ENCODE assay signal across 8 cellular contexts in genomic region chr6:90369024-90369519, GRCh38.
DNase-seq lines count a peak whose midpoint lies in the region; ATAC-seq and TF ChIP-seq lines count a peak whose summit lies in the region.

No MANE protein-coding gene starts in this region.

- H3K27ac ChIP-seq in muscle layer of colon (ENCODE audit: low read depth, low read length), result peak overlapping the region; percentile 35

- DNase-seq in DMS79 (lab: John Stamatoyannopoulos, UW) (peak; percentile 36), SIG-M5 (lab: John Stamatoyannopoulos, UW) (peak; percentile 25), epithelial cell of esophagus (ENCODE audit: low read depth) (peak; percentile 100), NCI-H2227 (lab: John Stamatoyannopoulos, UW; ENCODE audit: unreplicated experiment) (no peak), NCI-H82 (lab: John Stamatoyannopoulos, UW) (no peak)

- H3K36me3 ChIP-seq in muscle layer of colon (ENCODE audit: insufficient read depth, low read length), result no peaks in the 10 kb centered on the region

- ATAC-seq in GM19452 (IDR thresholded peaks at IDR 0.05; ENCODE audit: unreplicated experiment) (peak; percentile 100), HG03342 (IDR thresholded peaks at IDR 0.05; ENCODE audit: unreplicated experiment) (peak; percentile 100)

- H3K27me3 ChIP-seq in muscle layer of colon (ENCODE audit: control insufficient read depth in 1 of 2, insufficient read depth in 2 of 2, low read length in 2 of 2), result no peaks in the 10 kb centered on the region

- H3K4me3 ChIP-seq in epithelial cell of esophagus (ENCODE audit: low read length) (no peak overlapping the region), muscle layer of colon (ENCODE audit: low read depth in 1 of 2, low read length in 2 of 2) (no peak overlapping the region)

- H3K9ac ChIP-seq in muscle layer of colon (ENCODE audit: low read length), result peak overlapping the region; percentile 10

- no peaks in the 10 kb centered on the region for H3K9me3 ChIP-seq in muscle layer of colon (ENCODE audit: low read length)

- no peak for TF ChIP-seq CTCF in epithelial cell of esophagus (IDR thresholded peaks at IDR 0.05; ENCODE audit: insufficient read depth, low read depth, low read length, missing control alignments)

- H3K4me1 ChIP-seq in muscle layer of colon (ENCODE audit: insufficient read depth, low read length), result peaks cover 11% of the 10 kb centered on the region

Comparison
In these comparisons a context has a peak if more than half of its experiments do, and no peak if none do; other contexts are left out.
1. DNase-seq: peak in DMS79 (single experiment), SIG-M5 (single experiment) and epithelial cell of esophagus (single experiment); none in NCI-H2227 (single experiment) and NCI-H82 (single experiment).